ENCODE assay signal across 8 cellular contexts in the genomic region with DNA sequence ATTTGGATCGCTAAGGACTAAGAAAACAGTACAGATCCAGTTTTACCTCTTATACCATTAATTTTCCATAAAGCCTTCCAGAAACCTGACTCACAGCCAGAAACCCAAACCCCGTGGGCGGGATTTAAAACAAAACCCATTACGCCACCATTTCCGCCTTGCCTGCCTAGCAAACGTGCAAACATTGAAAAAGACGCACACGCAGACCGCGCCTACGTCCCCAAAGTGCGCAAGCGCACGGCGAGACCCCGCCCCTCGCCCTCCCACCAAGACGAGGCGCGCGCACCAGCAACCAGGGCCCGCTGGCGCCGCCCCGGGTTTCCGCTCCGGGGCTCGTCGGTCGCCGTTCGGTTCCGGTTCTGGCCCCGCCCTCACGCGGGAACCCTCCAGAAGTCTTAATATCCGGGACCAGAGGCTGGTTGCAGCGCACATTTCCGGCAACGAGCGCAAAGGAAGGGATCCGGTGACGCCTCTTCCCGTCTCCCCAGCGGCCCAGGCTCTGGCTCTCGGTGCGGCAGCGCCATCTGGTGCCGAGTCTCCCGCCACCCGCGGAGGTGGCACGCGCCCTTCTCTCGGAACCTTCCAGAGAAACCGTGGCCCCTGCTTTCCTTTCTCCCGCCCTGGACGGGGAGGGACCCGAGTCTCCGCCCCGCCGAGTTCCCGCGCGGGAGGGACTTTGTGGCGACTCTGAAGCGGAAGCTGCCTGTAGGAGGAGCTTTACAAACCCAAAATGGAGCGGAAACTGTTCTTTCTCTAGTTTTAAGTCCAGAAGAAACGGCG.
DNase-seq lines count a peak whose midpoint lies in the region; ATAC-seq and TF ChIP-seq lines count a peak whose summit lies in the region.

No MANE protein-coding gene starts in this region.

- no peaks in the 10 kb centered on the region for H3K36me3 Mint-ChIP-seq in HFFc6 (ENCODE audit: low read depth)
- peaks cover 12 to 17% of the 10 kb centered on the region in 2 donors for H3K36me3 Mint-ChIP-seq in activated naive CD4-positive, alpha-beta T cell treated with anti-CD3 and anti-CD28 coated beads, Interleukin-2, amount 50 U/mL, for 72 hours

- WGBS in testis, 2 donors: 0% methylated on average over 29 to 70 of the region's 70 CpGs

- H3K4me1 ChIP-seq in testis: peaks cover 19% of the 10 kb centered on the region

- peaks cover 51% of the 10 kb centered on the region for H3K4me1 Mint-ChIP-seq in HFFc6 (ENCODE audit: low read depth)

- H3K27ac ChIP-seq in SK-N-MC: peak overlapping the region; percentile 99
- peak overlapping the region; percentile 93 to 98 for H3K27ac ChIP-seq in testis

- peak; percentile 86 for TF ChIP-seq POLR2A in NB4 (IDR thresholded peaks at IDR 0.05; ENCODE audit: extremely low read depth, insufficient read length)
- TF ChIP-seq POLR2A in testis (IDR thresholded peaks at IDR 0.05): peak; percentile 63

- peak overlapping the region; percentile 100 for H3K27ac Mint-ChIP-seq in HFFc6
- peak overlapping the region; percentile 98 to 100 for H3K27ac Mint-ChIP-seq in activated naive CD4-positive, alpha-beta T cell treated with anti-CD3 and anti-CD28 coated beads, Interleukin-2, amount 50 U/mL, for 72 hours

- intact Hi-C loops in testis (cut with DNase I; ENCODE audit: low total_unique reads): loop anchor here (5.0 to 10.0 kb wide), 4 partner anchors 102 to 955 kb away; a partner anchor contains a TSS

- peak overlapping the region; percentile 98 for H3K9ac ChIP-seq in SK-N-MC (ENCODE audit: insufficient read length)

- no peaks in the 10 kb centered on the region for H3K27me3 Mint-ChIP-seq in HFFc6 (ENCODE audit: insufficient read depth)

- peak overlapping the region; percentile 97 for H3K4me3 ChIP-seq in GM08714 (ENCODE audit: low read length)
- peak overlapping the region; percentile 88 for H3K4me3 ChIP-seq in NB4 (ENCODE audit: low read depth, low read length)
- peak overlapping the region; percentile 87 for H3K4me3 ChIP-seq in SK-N-MC
- H3K4me3 ChIP-seq in testis: peak overlapping the region; percentile 55 to 69

- no peaks in the 10 kb centered on the region; the same call in 1 of the 2 replicates for H3K9me3 ChIP-seq in SK-N-MC (ENCODE audit: low read depth, low read length)
- H3K9me3 ChIP-seq in testis: no peaks in the 10 kb centered on the region

- no peaks in the 10 kb centered on the region; the same call in 1 of the 2 replicates for H3K36me3 ChIP-seq in SK-N-MC (ENCODE audit: insufficient read depth, low read length)
- no peaks in the 10 kb centered on the region for H3K36me3 ChIP-seq in testis (ENCODE audit: low read depth, missing control alignments)

- peak overlapping the region; percentile 92 for H3K4me3 Mint-ChIP-seq in HFFc6

- no peaks in the 10 kb centered on the region for H3K9me3 Mint-ChIP-seq in HFFc6
- H3K9me3 Mint-ChIP-seq in activated naive CD4-positive, alpha-beta T cell treated with anti-CD3 and anti-CD28 coated beads, Interleukin-2, amount 50 U/mL, for 72 hours: peaks cover 6 to 17% of the 10 kb centered on the region in 2 donors

- DNase-seq in HFFc6 (peak; percentile 98), NB4 (ENCODE audit: low read depth) (peak; percentile 98), SK-N-MC (ENCODE audit: low read depth, low spot score) (peak; percentile 99), glomerular endothelial cell (ENCODE audit: extremely low read depth, low read depth, low spot score) (peak; percentile 99), occipital lobe (lab: John Stamatoyannopoulos, UW) (peak; percentile 93), testis (peak; percentile 97)
- peak; percentile 98 to 100 for DNase-seq in activated naive CD4-positive, alpha-beta T cell treated with anti-CD3 and anti-CD28 coated beads, Interleukin-2, amount 50 U/mL, for 72 hours (ENCODE audit: low spot score in 2 of 2)

- TF ChIP-seq CTCF in HFFc6 (IDR thresholded peaks at IDR 0.05): peak; percentile 94
- peak; percentile 60 for TF ChIP-seq CTCF in NB4 (IDR thresholded peaks at IDR 0.05; ENCODE audit: low read depth, low read length)
- TF ChIP-seq CTCF in testis (IDR thresholded peaks at IDR 0.05): peak; percentile 84 to 96 (median 91)

- ATAC-seq in activated naive CD4-positive, alpha-beta T cell treated with anti-CD3 and anti-CD28 coated beads, Interleukin-2, amount 50 U/mL, for 72 hours: peak; percentile 89 to 90

- no peaks in the 10 kb centered on the region for H3K27me3 ChIP-seq in testis

Comparison
In these comparisons a context has a peak if more than half of its experiments do, and no peak if none do; other contexts are left out.
1. Peak in every context shown above with its lines: DNase-seq, ATAC-seq, H3K4me3 ChIP-seq and H3K27ac ChIP-seq.